8 cellular contexts compared by ENCODE assay signal in genomic region chr16:81077077-81077940, GRCh38. TPM values are rescaled to one million over a fixed set of nuclear protein-coding genes. Genes with fewer than 3 reads are reported as not detected.
DNase-seq lines count a peak whose midpoint lies in the region; ATAC-seq and TF ChIP-seq lines count a peak whose summit lies in the region.

Gene C16orf46 (minus strand): TSS chr16:81077238. CDS start chr16:81063955, 13,283 bp downstream.

- H3K9me3 Mint-ChIP-seq in activated naive CD8-positive, alpha-beta T cell treated with anti-CD3 and anti-CD28 coated beads, Interleukin-2, amount 50 U/mL, for 24 hours, result no peaks in the 10 kb centered on the region

- no peaks in the 10 kb centered on the region for H3K79me2 ChIP-seq in parathyroid adenoma

- H3K9me3 ChIP-seq in parathyroid adenoma (ENCODE audit: control insufficient read depth, low read length) (no peaks in the 10 kb centered on the region), tibial artery (no peaks in the 10 kb centered on the region)

- H3K27ac Mint-ChIP-seq in activated naive CD8-positive, alpha-beta T cell treated with anti-CD3 and anti-CD28 coated beads, Interleukin-2, amount 50 U/mL, for 24 hours, result no peak within 1 kb of the TSS

- peak within 1 kb of the TSS; percentile 96 for H3K4me2 ChIP-seq in parathyroid adenoma (ENCODE audit: low read length)

- H3K27me3 ChIP-seq in parathyroid adenoma (ENCODE audit: control insufficient read depth, insufficient read depth, low read length) (no peaks in the 10 kb centered on the region), tibial artery (no peaks in the 10 kb centered on the region)

- peaks cover 4% of the 10 kb centered on the region for H3K4me1 ChIP-seq in parathyroid adenoma
- peaks cover 0 to 11% (median 4%) of the 10 kb centered on the region in 4 donors for H3K4me1 ChIP-seq in tibial artery

- H3K36me3 Mint-ChIP-seq in activated naive CD8-positive, alpha-beta T cell treated with anti-CD3 and anti-CD28 coated beads, Interleukin-2, amount 50 U/mL, for 24 hours (ENCODE audit: low read depth), result no peaks in the 10 kb centered on the region

- H3K27me3 Mint-ChIP-seq in activated naive CD8-positive, alpha-beta T cell treated with anti-CD3 and anti-CD28 coated beads, Interleukin-2, amount 50 U/mL, for 24 hours, result no peaks in the 10 kb centered on the region

- peaks cover 4% of the 10 kb centered on the region for H3K4me1 Mint-ChIP-seq in activated naive CD8-positive, alpha-beta T cell treated with anti-CD3 and anti-CD28 coated beads, Interleukin-2, amount 50 U/mL, for 24 hours

- intact Hi-C loops in cardiac septum (cut with DNase I), result loop anchor here (2.0 kb wide), 1 partner anchor 43 kb away; the partner anchor contains the start of gene ATMIN
- intact Hi-C loops in tibial artery (cut with DNase I; ENCODE audit: low total_unique reads), result loop anchor here (2.0 kb wide), 2 partner anchors 19 to 71 kb away; partner anchors contain the start of genes CENPN, CMC2 and GCSH

- peak within 1 kb of the TSS; percentile 89 for H3K27ac ChIP-seq in parathyroid adenoma
- peak within 1 kb of the TSS; percentile 96 to 97 for H3K27ac ChIP-seq in tibial artery

- DNase-seq in NCI-H128 (lab: John Stamatoyannopoulos, UW; ENCODE audit: unreplicated experiment), result peak; percentile 67
- DNase-seq in SKM-1 treated with dmso at 0.1 percent for 144 hours (lab: John Stamatoyannopoulos, UW; ENCODE audit: unreplicated experiment), result peak; percentile 85
- DNase-seq in activated naive CD8-positive, alpha-beta T cell treated with anti-CD3 and anti-CD28 coated beads, Interleukin-2, amount 50 U/mL, for 24 hours, result peak; percentile 98
- peak; percentile 99 for DNase-seq in cardiac septum (ENCODE audit: low spot score)
- DNase-seq in tibial artery, result peak; percentile 96 to 99

- H3K4me3 Mint-ChIP-seq in activated naive CD8-positive, alpha-beta T cell treated with anti-CD3 and anti-CD28 coated beads, Interleukin-2, amount 50 U/mL, for 24 hours, result no peak within 1 kb of the TSS

- peak; percentile 95 for ATAC-seq in HG02759 (IDR thresholded peaks at IDR 0.05; ENCODE audit: unreplicated experiment)
- peak; percentile 96 for ATAC-seq in activated naive CD8-positive, alpha-beta T cell treated with anti-CD3 and anti-CD28 coated beads, Interleukin-2, amount 50 U/mL, for 24 hours

- peak within 1 kb of the TSS; percentile 63 for H3K4me3 ChIP-seq in GM12875 (ENCODE audit: low read depth, low read length)
- H3K4me3 ChIP-seq in parathyroid adenoma (ENCODE audit: low read depth, low read length), result peak within 1 kb of the TSS; percentile 78
- peak within 1 kb of the TSS; percentile 63 to 69 for H3K4me3 ChIP-seq in tibial artery

- peak within 1 kb of the TSS; percentile 98 for H2AFZ ChIP-seq in parathyroid adenoma

- TF ChIP-seq CTCF in GM12875 (IDR thresholded peaks at IDR 0.05; ENCODE audit: borderline replicate concordance, insufficient read depth, low read depth, low read length), result no peak
- no peak for TF ChIP-seq CTCF in parathyroid adenoma (IDR thresholded peaks at IDR 0.05)
- TF ChIP-seq CTCF in tibial artery (IDR thresholded peaks at IDR 0.05), result no peak

- H3K36me3 ChIP-seq in parathyroid adenoma (ENCODE audit: control insufficient read depth, insufficient read depth, low read length), result no peaks in the 10 kb centered on the region
- no peaks in the 10 kb centered on the region for H3K36me3 ChIP-seq in tibial artery

- H3K9ac ChIP-seq in parathyroid adenoma, result peak within 1 kb of the TSS; percentile 73

RNA-seq across cellular contexts. Expression of gene C16orf46, which starts in this region (rescaled TPM):
- total RNA-seq in cardiac septum, result 1.5 TPM

Comparison
In these comparisons a context has a peak if more than half of its experiments do, and no peak if none do; other contexts are left out.
1. Peak in every context shown above with its lines: DNase-seq, ATAC-seq, H3K4me3 ChIP-seq and H3K27ac ChIP-seq.